Comparison of ENCODE assay signal across 2 cellular contexts in genomic region chr4:61590881-61591280, GRCh38.
TF ChIP-seq lines count a peak whose summit lies in the region.

No MANE protein-coding gene starts in this region.

TF ChIP-seq in SK-N-SH, 30 proteins besides CTCF, POLR2A, EP300 and RAD21:
- TF ChIP-seq ZBTB33 (IDR thresholded peaks at IDR 0.05; ENCODE audit: borderline replicate concordance, low read depth) (no peak), POLR2AphosphoS5 (IDR thresholded peaks at IDR 0.05; ENCODE audit: low read depth, low read length) (no peak), USF1 (IDR thresholded peaks at IDR 0.05; ENCODE audit: borderline replicate concordance, low read depth) (no peak), RFX5 (IDR thresholded peaks at IDR 0.05; ENCODE audit: low read length) (no peak), JUND (IDR thresholded peaks at IDR 0.05) (no peak), MEF2A (IDR thresholded peaks at IDR 0.05; ENCODE audit: borderline replicate concordance, low read depth) (no peak), EZH2phosphoT487 (IDR thresholded peaks at IDR 0.05; ENCODE audit: borderline replicate concordance, low read depth) (no peak), SMC3 (IDR thresholded peaks at IDR 0.05; ENCODE audit: low read depth, low read length) (no peak), MXI1 (IDR thresholded peaks at IDR 0.05; ENCODE audit: low read depth, low read length) (no peak), RCOR1 (IDR thresholded peaks at IDR 0.05; ENCODE audit: low read length) (no peak), FOXJ3 (CRISPR knock-in tag; IDR thresholded peaks at IDR 0.05) (no peak), SIN3A (IDR thresholded peaks at IDR 0.05; ENCODE audit: borderline replicate concordance, low read depth, low read length) (no peak), CHD2 (IDR thresholded peaks at IDR 0.05; ENCODE audit: low read length, partially characterized antibody) (no peak), FOSL2 (IDR thresholded peaks at IDR 0.05; ENCODE audit: borderline replicate concordance, low read depth) (no peak), GATA2 (CRISPR knock-in tag; IDR thresholded peaks at IDR 0.05) (no peak), TEAD4 (IDR thresholded peaks at IDR 0.05; ENCODE audit: borderline replicate concordance, insufficient read depth) (no peak)
TF ChIP-seq in SK-N-SH: peak in this region for 0.

TF ChIP-seq in SK-N-SH treated with all-trans-retinoic acid at 6 μM for 48 hours, 23 proteins besides CTCF, POLR2A, EP300 and RAD21:
- TF ChIP-seq PPARA (CRISPR knock-in tag; IDR thresholded peaks at IDR 0.05; ENCODE audit: borderline replicate concordance) (no peak), ZFP3 (CRISPR knock-in tag; IDR thresholded peaks at IDR 0.05) (no peak), ZNF8 (CRISPR knock-in tag; IDR thresholded peaks at IDR 0.05) (no peak), PATZ1 (CRISPR knock-in tag; IDR thresholded peaks at IDR 0.05; ENCODE audit: borderline replicate concordance) (no peak), CSDC2 (CRISPR knock-in tag; IDR thresholded peaks at IDR 0.05) (no peak), ARNTL (CRISPR knock-in tag; IDR thresholded peaks at IDR 0.05; ENCODE audit: borderline replicate concordance, low read depth) (no peak), ZFP30 (CRISPR knock-in tag; IDR thresholded peaks at IDR 0.05) (no peak), TCF4 (CRISPR knock-in tag; IDR thresholded peaks at IDR 0.05; ENCODE audit: borderline replicate concordance) (no peak), POU6F1 (CRISPR knock-in tag; IDR thresholded peaks at IDR 0.05; ENCODE audit: borderline replicate concordance, low read depth) (no peak), CREB5 (CRISPR knock-in tag; IDR thresholded peaks at IDR 0.05; ENCODE audit: low read depth) (no peak), CSRNP3 (CRISPR knock-in tag; IDR thresholded peaks at IDR 0.05) (no peak), ZNF565 (CRISPR knock-in tag; conservative IDR thresholded peaks at IDR 0.05; ENCODE audit: low read depth) (no peak), RARB (CRISPR knock-in tag; IDR thresholded peaks at IDR 0.05) (no peak), TOX (CRISPR knock-in tag; IDR thresholded peaks at IDR 0.05; ENCODE audit: borderline replicate concordance) (no peak), ZC3H10 (CRISPR knock-in tag; IDR thresholded peaks at IDR 0.05) (no peak)
